ENCODE assay signal across 1 cellular context in the genomic region with DNA sequence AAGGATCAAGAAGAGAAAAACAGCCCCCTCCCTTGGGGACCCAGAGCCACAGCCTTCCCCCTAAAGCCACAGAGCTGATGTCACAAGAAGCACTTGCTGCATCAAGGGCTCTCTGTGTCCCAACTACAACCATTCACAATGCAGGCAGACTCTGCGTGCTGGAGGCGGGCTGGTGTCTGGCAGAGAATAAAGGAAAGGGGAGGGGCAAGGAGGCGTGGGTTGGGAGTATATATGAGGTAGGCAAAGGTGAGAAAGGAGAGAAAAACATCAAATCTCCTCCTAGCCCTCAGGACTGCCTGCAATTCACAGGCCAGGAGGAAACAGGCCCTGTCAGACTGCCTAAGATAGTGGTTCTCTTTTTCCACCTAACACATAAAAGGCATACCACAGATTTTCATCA.
TF ChIP-seq lines count a peak whose summit lies in the region.

No MANE protein-coding gene starts in this region.

TF ChIP-seq in H1, 55 proteins besides CTCF, POLR2A, EP300 and RAD21:
- 0 out of 2 replicates have a peak, but pooled peaks have one; percentile 24 for TF ChIP-seq CREB1 (IDR thresholded peaks at IDR 0.05)
- no peak for TF ChIP-seq CTBP2 (IDR thresholded peaks at IDR 0.05; ENCODE audit: borderline replicate concordance, insufficient read depth, insufficient read length, low read length)
- no peak for TF ChIP-seq BACH1 (IDR thresholded peaks at IDR 0.05; ENCODE audit: low read length)
TF ChIP-seq in H1: peak in this region for 1.
